ENCODE assay signal across 1 cellular context in the genomic region with DNA sequence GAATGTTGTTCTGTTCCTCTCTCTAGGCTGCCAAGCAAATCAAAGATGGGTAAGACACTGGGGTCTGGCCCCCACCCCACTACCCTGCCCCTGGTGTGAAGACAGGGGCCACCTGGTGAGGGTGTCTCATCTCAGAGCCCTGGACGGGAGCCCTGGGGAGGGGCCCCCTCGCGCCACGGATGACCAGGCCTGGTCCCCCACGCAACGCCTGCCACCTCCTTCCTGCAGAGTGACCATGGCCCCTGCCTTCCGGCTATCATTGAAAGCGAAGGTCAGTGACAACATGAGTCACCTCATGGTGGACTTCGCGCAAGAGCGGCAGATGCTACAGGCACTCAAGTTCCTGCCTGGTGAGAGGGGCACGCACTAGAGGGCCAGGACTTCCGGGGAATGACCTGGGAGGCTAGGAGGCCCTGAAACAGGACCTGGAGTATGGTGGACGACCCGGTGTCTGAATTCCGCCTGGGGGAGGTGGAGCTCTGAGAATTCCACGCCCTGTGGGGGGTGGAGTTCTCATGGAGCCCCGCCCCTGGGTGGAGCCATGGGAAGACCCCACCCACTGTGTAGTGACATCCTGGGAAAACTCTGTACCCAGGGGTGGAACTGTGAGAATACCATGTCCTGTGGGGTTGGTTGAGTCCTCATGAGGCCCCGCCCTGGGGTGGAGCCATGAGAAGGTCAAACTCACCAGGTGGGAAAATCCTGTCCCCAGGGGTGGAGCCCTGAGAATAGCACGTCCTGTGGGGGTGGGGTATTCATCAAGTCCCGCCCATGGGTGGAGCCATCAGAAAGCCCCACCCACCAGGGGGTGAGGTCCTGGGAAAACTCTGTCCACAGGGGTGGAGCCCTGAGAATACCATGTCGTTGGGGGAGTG.
A peak's percentile ranks its signal among the peaks of the same experiment; 100 is the strongest.
TF ChIP-seq lines count a peak whose summit lies in the region.

No MANE protein-coding gene starts in this region.

TF ChIP-seq in HepG2, 621 proteins besides CTCF, POLR2A, EP300 and RAD21 (continued from another document and continues in another):
- TF ChIP-seq DZIP1 (CRISPR knock-in tag; IDR thresholded peaks at IDR 0.05) (peak; percentile 68; the same call in 1 of the 2 replicates), ZNF121 (CRISPR knock-in tag; IDR thresholded peaks at IDR 0.05) (peak; percentile 72), SP140L (CRISPR knock-in tag; IDR thresholded peaks at IDR 0.05; ENCODE audit: borderline replicate concordance) (no peak), IRF9 (CRISPR knock-in tag; IDR thresholded peaks at IDR 0.05; ENCODE audit: borderline replicate concordance) (peak; percentile 92), IKZF5 (CRISPR knock-in tag; IDR thresholded peaks at IDR 0.05) (peak; percentile 96), CREM (IDR thresholded peaks at IDR 0.05) (peak; percentile 67), CREM (CRISPR knock-in tag; IDR thresholded peaks at IDR 0.05) (no peak), ZMYM3 (CRISPR knock-in tag; IDR thresholded peaks at IDR 0.05) (peak; percentile 94), ZNF331 (CRISPR knock-in tag; IDR thresholded peaks at IDR 0.05) (peak; percentile 92), ZNF253 (CRISPR knock-in tag; IDR thresholded peaks at IDR 0.05; ENCODE audit: borderline replicate concordance) (peak; percentile 53; the same call in 1 of the 2 replicates), MED1 (CRISPR knock-in tag; IDR thresholded peaks at IDR 0.05) (peak; percentile 94), CBX5 (CRISPR knock-in tag; IDR thresholded peaks at IDR 0.05; ENCODE audit: borderline replicate concordance) (peak; percentile 59; the same call in 1 of the 2 replicates), BHLHE40 (IDR thresholded peaks at IDR 0.05; ENCODE audit: low read length) (peak; percentile 66; the same call in 1 of the 2 replicates), ZFP1 (CRISPR knock-in tag; IDR thresholded peaks at IDR 0.05) (peak; percentile 85), GLI4 (CRISPR knock-in tag; IDR thresholded peaks at IDR 0.05; ENCODE audit: borderline replicate concordance) (0 out of 2 replicates have a peak, but pooled peaks have one; percentile 78), DR1 (CRISPR knock-in tag; IDR thresholded peaks at IDR 0.05) (peak; percentile 54; the same call in 1 of the 2 replicates), SIX1 (CRISPR knock-in tag; IDR thresholded peaks at IDR 0.05; ENCODE audit: borderline replicate concordance) (peak; percentile 74; the same call in 1 of the 2 replicates), AHR (CRISPR knock-in tag; IDR thresholded peaks at IDR 0.05) (peak; percentile 88), ELF1 (CRISPR knock-in tag; IDR thresholded peaks at IDR 0.05) (peak; percentile 96), HMGA1 (CRISPR knock-in tag; conservative IDR thresholded peaks at IDR 0.05) (no peak), MXI1 (IDR thresholded peaks at IDR 0.05; ENCODE audit: borderline replicate concordance, low read depth, low read length) (peak; percentile 76; the same call in 2 of the 3 replicates), GABPA (IDR thresholded peaks at IDR 0.05; ENCODE audit: low read depth, low read length) (peak; percentile 62), GABPA (CRISPR knock-in tag; IDR thresholded peaks at IDR 0.05; ENCODE audit: low read depth) (peak; percentile 91), ZNF12 (CRISPR knock-in tag; IDR thresholded peaks at IDR 0.05) (peak; percentile 35; the same call in 1 of the 2 replicates), REST (IDR thresholded peaks at IDR 0.05; ENCODE audit: borderline replicate concordance in 1 of 2, low read depth in 1 of 2, low read length in 2 of 2) (peak in 1 of 2 experiments; percentile 34; a peak in 1 of 4 replicates)
- TF ChIP-seq, protein P1, sequence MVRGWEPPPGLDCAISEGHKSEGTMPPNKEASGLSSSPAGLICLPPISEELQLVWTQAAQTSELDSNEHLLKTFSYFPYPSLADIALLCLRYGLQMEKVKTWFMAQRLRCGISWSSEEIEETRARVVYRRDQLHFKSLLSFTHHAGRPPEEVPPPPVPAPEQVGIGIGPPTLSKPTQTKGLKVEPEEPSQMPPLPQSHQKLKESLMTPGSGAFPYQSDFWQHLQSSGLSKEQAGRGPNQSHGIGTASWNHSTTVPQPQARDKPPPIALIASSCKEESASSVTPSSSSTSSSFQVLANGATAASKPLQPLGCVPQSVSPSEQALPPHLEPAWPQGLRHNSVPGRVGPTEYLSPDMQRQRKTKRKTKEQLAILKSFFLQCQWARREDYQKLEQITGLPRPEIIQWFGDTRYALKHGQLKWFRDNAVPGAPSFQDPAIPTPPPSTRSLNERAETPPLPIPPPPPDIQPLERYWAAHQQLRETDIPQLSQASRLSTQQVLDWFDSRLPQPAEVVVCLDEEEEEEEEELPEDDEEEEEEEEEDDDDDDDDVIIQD (CRISPR knock-in tag; IDR thresholded peaks at IDR 0.05; ENCODE audit: low read depth): peak; percentile 73; the same call in 1 of the 2 replicates
- TF ChIP-seq, protein P2, sequence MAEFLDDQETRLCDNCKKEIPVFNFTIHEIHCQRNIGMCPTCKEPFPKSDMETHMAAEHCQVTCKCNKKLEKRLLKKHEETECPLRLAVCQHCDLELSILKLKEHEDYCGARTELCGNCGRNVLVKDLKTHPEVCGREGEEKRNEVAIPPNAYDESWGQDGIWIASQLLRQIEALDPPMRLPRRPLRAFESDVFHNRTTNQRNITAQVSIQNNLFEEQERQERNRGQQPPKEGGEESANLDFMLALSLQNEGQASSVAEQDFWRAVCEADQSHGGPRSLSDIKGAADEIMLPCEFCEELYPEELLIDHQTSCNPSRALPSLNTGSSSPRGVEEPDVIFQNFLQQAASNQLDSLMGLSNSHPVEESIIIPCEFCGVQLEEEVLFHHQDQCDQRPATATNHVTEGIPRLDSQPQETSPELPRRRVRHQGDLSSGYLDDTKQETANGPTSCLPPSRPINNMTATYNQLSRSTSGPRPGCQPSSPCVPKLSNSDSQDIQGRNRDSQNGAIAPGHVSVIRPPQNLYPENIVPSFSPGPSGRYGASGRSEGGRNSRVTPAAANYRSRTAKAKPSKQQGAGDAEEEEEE (CRISPR knock-in tag; IDR thresholded peaks at IDR 0.05; ENCODE audit: borderline replicate concordance): 0 out of 2 replicates have a peak, but pooled peaks have one; percentile 42
- TF ChIP-seq, protein P3, sequence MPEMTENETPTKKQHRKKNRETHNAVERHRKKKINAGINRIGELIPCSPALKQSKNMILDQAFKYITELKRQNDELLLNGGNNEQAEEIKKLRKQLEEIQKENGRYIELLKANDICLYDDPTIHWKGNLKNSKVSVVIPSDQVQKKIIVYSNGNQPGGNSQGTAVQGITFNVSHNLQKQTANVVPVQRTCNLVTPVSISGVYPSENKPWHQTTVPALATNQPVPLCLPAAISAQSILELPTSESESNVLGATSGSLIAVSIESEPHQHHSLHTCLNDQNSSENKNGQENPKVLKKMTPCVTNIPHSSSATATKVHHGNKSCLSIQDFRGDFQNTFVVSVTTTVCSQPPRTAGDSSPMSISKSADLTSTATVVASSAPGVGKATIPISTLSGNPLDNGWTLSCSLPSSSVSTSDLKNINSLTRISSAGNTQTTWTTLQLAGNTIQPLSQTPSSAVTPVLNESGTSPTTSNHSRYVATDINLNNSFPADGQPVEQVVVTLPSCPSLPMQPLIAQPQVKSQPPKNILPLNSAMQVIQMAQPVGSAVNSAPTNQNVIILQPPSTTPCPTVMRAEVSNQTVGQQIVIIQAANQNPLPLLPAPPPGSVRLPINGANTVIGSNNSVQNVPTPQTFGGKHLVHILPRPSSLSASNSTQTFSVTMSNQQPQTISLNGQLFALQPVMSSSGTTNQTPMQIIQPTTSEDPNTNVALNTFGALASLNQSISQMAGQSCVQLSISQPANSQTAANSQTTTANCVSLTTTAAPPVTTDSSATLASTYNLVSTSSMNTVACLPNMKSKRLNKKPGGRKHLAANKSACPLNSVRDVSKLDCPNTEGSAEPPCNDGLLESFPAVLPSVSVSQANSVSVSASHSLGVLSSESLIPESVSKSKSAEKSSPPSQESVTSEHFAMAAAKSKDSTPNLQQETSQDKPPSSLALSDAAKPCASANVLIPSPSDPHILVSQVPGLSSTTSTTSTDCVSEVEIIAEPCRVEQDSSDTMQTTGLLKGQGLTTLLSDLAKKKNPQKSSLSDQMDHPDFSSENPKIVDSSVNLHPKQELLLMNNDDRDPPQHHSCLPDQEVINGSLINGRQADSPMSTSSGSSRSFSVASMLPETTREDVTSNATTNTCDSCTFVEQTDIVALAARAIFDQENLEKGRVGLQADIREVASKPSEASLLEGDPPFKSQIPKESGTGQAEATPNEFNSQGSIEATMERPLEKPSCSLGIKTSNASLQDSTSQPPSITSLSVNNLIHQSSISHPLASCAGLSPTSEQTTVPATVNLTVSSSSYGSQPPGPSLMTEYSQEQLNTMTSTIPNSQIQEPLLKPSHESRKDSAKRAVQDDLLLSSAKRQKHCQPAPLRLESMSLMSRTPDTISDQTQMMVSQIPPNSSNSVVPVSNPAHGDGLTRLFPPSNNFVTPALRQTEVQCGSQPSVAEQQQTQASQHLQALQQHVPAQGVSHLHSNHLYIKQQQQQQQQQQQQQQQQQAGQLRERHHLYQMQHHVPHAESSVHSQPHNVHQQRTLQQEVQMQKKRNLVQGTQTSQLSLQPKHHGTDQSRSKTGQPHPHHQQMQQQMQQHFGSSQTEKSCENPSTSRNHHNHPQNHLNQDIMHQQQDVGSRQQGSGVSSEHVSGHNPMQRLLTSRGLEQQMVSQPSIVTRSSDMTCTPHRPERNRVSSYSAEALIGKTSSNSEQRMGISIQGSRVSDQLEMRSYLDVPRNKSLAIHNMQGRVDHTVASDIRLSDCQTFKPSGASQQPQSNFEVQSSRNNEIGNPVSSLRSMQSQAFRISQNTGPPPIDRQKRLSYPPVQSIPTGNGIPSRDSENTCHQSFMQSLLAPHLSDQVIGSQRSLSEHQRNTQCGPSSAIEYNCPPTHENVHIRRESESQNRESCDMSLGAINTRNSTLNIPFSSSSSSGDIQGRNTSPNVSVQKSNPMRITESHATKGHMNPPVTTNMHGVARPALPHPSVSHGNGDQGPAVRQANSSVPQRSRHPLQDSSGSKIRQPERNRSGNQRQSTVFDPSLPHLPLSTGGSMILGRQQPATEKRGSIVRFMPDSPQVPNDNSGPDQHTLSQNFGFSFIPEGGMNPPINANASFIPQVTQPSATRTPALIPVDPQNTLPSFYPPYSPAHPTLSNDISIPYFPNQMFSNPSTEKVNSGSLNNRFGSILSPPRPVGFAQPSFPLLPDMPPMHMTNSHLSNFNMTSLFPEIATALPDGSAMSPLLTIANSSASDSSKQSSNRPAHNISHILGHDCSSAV (CRISPR knock-in tag; IDR thresholded peaks at IDR 0.05; ENCODE audit: borderline replicate concordance): no peak
- TF ChIP-seq, protein P4, sequence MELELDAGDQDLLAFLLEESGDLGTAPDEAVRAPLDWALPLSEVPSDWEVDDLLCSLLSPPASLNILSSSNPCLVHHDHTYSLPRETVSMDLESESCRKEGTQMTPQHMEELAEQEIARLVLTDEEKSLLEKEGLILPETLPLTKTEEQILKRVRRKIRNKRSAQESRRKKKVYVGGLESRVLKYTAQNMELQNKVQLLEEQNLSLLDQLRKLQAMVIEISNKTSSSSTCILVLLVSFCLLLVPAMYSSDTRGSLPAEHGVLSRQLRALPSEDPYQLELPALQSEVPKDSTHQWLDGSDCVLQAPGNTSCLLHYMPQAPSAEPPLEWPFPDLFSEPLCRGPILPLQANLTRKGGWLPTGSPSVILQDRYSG (CRISPR knock-in tag; IDR thresholded peaks at IDR 0.05): 0 out of 2 replicates have a peak, but pooled peaks have one; percentile 35
